Comparison of ENCODE assay signal across 14 cellular contexts in the genomic region with DNA sequence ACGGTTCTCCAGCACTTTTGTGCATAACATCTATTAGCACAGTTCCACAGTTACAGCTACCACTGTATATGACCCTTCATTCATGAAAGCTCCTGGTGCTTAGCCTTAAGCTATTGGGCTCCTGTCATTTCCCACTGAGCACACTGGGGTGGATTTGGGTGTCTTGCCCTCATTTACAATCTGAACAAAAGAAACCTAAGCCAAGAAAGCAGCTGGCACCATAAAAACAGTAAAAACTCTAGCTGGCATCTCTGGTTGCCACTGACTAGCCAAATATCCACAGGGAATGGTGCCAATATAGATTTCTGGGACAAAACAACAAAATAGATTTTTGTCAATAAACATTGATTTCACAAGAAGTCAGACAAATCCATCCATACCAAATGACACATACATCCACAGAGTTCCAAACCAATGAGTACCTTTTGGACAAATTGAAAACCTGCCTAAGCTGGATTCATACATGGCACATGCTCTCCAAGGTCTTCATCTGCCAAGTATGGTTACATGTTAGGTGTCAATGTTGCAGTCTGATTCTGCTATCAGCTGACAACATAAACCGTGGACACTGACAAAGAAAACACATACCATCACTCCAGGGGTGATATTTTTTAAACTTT.
DNase-seq lines count a peak whose midpoint lies in the region; ATAC-seq and TF ChIP-seq lines count a peak whose summit lies in the region.
"Had no signal": no experiment of that assay in that cellular context is flagged by ENCODE, and none has a peak within 500 bp of the region (broad histone marks: within the 10 kb centered on the region; RNA-seq: fewer than 3 reads in every experiment).

No MANE protein-coding gene starts in this region.

- H3K4me3 ChIP-seq in dorsolateral prefrontal cortex, result no peak overlapping the region
- H3K4me3 ChIP-seq: GM12878, SJCRH30 had no signal

- no peaks in the 10 kb centered on the region for H3K27me3 Mint-ChIP-seq in brain
- no peaks in the 10 kb centered on the region for H3K27me3 Mint-ChIP-seq in stimulated activated naive B cell treated with anti-CD40 and anti-IgM and Interleukin-4, amounts not matched to agents 10 μg/mL and 1 μg/mL and 100 μg/mL, for 72 hours

- ATAC-seq in stimulated activated naive B cell treated with anti-CD40 and anti-IgM and Interleukin-4, amounts not matched to agents 10 μg/mL and 1 μg/mL and 100 μg/mL, for 72 hours (replicated peaks), result no peak
- no peak for ATAC-seq in GM21825 (IDR thresholded peaks at IDR 0.05; ENCODE audit: unreplicated experiment)
- ATAC-seq: GM12878 had no signal

- intact Hi-C loops in dorsolateral prefrontal cortex (cut with DNase I), result no loop called here

- H3K27ac Mint-ChIP-seq in brain, result peak overlapping the region in 4 of 5 experiments; percentile 22 to 82 (median 52)
- peak overlapping the region; percentile 6 for H3K27ac Mint-ChIP-seq in stimulated activated naive B cell treated with anti-CD40 and anti-IgM and Interleukin-4, amounts not matched to agents 10 μg/mL and 1 μg/mL and 100 μg/mL, for 72 hours

- H3K27ac ChIP-seq in dorsolateral prefrontal cortex, result no peak overlapping the region
- H3K27ac ChIP-seq: SJCRH30 had no signal

- TF ChIP-seq CTCF in brain (conservative IDR thresholded peaks at IDR 0.05) (no peak), dorsolateral prefrontal cortex (IDR thresholded peaks at IDR 0.05 in 54 of 56, conservative IDR thresholded peaks at IDR 0.05 in 2 of 56; ENCODE audit: low read depth in 1 of 56, partially characterized antibody in 56 of 56) (no peak)

- peaks cover 41% of the 10 kb centered on the region for H3K4me1 Mint-ChIP-seq in brain
- peaks cover 10 to 12% of the 10 kb centered on the region in 2 donors for H3K4me1 Mint-ChIP-seq in stimulated activated naive B cell treated with anti-CD40 and anti-IgM and Interleukin-4, amounts not matched to agents 10 μg/mL and 1 μg/mL and 100 μg/mL, for 72 hours

- H3K4me3 Mint-ChIP-seq in brain, result peak overlapping the region in 1 of 5 experiments; percentile 52
- no peak overlapping the region for H3K4me3 Mint-ChIP-seq in stimulated activated naive B cell treated with anti-CD40 and anti-IgM and Interleukin-4, amounts not matched to agents 10 μg/mL and 1 μg/mL and 100 μg/mL, for 72 hours

- DNase-seq in NCI-H2171 treated with DMSO at 0.1 percent for 48 hours (lab: John Stamatoyannopoulos, UW) (peak; percentile 39), NCI-H2171 (lab: John Stamatoyannopoulos, UW) (no peak), NCI-H345 (lab: John Stamatoyannopoulos, UW) (peak; percentile 48), dorsolateral prefrontal cortex (no peak), GDM1 (lab: John Stamatoyannopoulos, UW) (no peak)
- DNase-seq in stimulated activated naive B cell treated with anti-CD40 and anti-IgM and Interleukin-4, amounts not matched to agents 10 μg/mL and 1 μg/mL and 100 μg/mL, for 72 hours, result no peak
- DNase-seq: C1 segment of cervical spinal cord, NCI-H1105, NCI-H1930, RPMI8226 had no signal

- H3K9me3 Mint-ChIP-seq in brain, result peaks cover 0 to 11% (median 4%) of the 10 kb centered on the region in 5 experiments
- no peaks in the 10 kb centered on the region for H3K9me3 Mint-ChIP-seq in stimulated activated naive B cell treated with anti-CD40 and anti-IgM and Interleukin-4, amounts not matched to agents 10 μg/mL and 1 μg/mL and 100 μg/mL, for 72 hours

- H3K27me3 ChIP-seq in dorsolateral prefrontal cortex, result no peaks in the 10 kb centered on the region
- H3K27me3 ChIP-seq: SJCRH30 had no signal

- H3K36me3 Mint-ChIP-seq in brain, result no peaks in the 10 kb centered on the region
- no peaks in the 10 kb centered on the region for H3K36me3 Mint-ChIP-seq in stimulated activated naive B cell treated with anti-CD40 and anti-IgM and Interleukin-4, amounts not matched to agents 10 μg/mL and 1 μg/mL and 100 μg/mL, for 72 hours

Comparison
In these comparisons a context has a peak if more than half of its experiments do, and no peak if none do; other contexts are left out.
1. DNase-seq: peak in NCI-H2171 treated with DMSO at 0.1 percent for 48 hours (single experiment) and NCI-H345 (single experiment); none in NCI-H2171 (single experiment), stimulated activated naive B cell treated with anti-CD40 and anti-IgM and Interleukin-4, amounts not matched to agents 10 μg/mL and 1 μg/mL and 100 μg/mL, for 72 hours (single experiment), dorsolateral prefrontal cortex (0 of 10) and GDM1 (single experiment).